Comparison of ENCODE assay signal across 1 cellular context in the genomic region with DNA sequence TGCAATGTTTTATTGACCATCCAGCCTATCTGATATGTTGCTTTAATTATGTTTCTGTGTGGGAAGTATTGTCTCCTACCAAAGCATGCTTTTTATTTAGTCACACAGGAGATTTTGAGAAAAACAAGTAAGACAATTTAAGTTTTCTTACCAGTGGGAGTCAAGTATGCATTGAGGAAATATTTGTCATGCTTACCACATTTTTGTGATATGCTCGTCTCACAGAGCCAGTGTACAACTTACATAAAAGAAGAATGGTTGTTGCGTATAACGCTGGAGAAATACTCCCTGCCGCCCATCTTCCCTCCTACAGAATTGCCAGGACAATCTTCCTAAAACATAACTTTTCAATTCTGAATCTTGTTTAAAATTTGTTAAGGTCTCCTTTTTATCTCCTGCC.
TF ChIP-seq lines count a peak whose summit lies in the region.

No MANE protein-coding gene starts in this region.

TF ChIP-seq in IMR-90, 13 proteins besides CTCF, POLR2A, EP300 and RAD21 (continued from another document):
- no peak for TF ChIP-seq MAZ (IDR thresholded peaks at IDR 0.05; ENCODE audit: borderline replicate concordance, low read depth, low read length)
TF ChIP-seq in IMR-90: peak in this region for 0.
